In the genomic region with DNA sequence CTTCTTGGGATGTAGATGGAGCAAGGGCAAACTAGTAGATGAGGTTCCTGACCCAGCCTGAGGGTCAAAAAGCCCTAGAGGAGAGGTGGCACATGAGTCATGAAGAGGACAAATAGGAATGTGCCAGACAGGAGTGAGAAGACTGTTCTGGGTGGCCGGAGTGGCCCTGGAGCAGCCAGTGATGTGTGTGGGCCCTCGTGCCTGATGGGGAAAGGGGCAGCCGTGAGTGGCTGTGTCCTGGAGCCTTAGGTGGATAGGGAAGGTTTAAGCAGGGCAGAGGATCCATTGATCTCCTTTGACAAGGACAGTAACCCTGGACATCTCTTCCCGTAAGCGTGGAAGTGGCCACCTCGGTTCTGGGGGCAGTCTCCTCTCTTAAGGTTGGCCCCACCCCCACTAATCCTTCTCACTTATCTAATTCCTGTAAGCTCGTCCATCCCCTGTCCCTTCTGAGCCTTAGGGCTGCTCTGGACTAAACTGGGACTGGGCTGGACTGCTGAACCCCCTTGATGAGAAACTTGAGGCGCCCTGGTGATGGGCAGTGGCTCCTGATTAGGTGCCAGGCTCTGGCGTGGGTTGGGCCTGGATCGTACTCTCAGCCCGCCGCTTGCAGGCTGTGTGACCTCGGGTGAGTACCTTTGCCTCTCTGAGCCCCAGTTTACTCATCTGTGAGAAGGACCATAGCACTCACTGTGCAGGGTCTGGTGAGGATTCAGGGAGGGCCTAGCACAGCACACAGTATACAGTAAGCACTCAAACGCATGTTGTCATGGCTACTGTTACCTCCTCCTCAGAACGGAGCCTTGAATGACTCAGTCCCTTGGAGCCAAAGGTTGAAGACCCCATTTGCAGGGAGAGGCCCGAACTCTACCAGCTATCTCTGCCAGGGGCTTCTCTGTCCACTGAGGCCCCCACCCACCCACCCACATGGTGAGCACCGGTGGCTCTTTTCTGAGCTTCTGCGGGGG, we compare ENCODE assay signal across 21 cellular contexts. TPM values are rescaled to one million over a fixed set of nuclear protein-coding genes. Genes with fewer than 3 reads are reported as not detected.
A peak's percentile ranks its signal among the peaks of the same experiment; 100 is the strongest.
DNase-seq lines count a peak whose midpoint lies in the region; ATAC-seq and TF ChIP-seq lines count a peak whose summit lies in the region.
"Had no signal": no experiment of that assay in that cellular context is flagged by ENCODE, and none has a peak within 500 bp of the region (broad histone marks: within the 10 kb centered on the region; RNA-seq: fewer than 3 reads in every experiment).

No MANE protein-coding gene starts in this region.

- H3K27me3 ChIP-seq in iPS-18a (ENCODE audit: control insufficient read depth, insufficient read depth, low read length) (peaks cover 44% of the 10 kb centered on the region), gastrocnemius medialis (no peaks in the 10 kb centered on the region)
- H3K27me3 ChIP-seq: Peyer's patch had no signal

- TF ChIP-seq CTCF in WTC11 (IDR thresholded peaks at IDR 0.05) (no peak), gastrocnemius medialis (IDR thresholded peaks at IDR 0.05 in 4 of 5, conservative IDR thresholded peaks at IDR 0.05 in 1 of 5) (no peak)

- no peaks in the 10 kb centered on the region for H3K9me3 ChIP-seq in iPS-18a (ENCODE audit: control insufficient read depth, low read depth, low read length)
- no peaks in the 10 kb centered on the region for H3K9me3 ChIP-seq in gastrocnemius medialis
- H3K9me3 ChIP-seq: Peyer's patch, spleen had no signal

- H3K36me3 ChIP-seq in iPS-18a (ENCODE audit: control insufficient read depth, low read depth, low read length), result no peaks in the 10 kb centered on the region
- H3K36me3 ChIP-seq in gastrocnemius medialis, result no peaks in the 10 kb centered on the region
- H3K36me3 ChIP-seq: Peyer's patch, spleen had no signal

- H3K4me1 Mint-ChIP-seq in WTC11, result peaks cover 29% of the 10 kb centered on the region

- H3K36me3 Mint-ChIP-seq in WTC11, result no peaks in the 10 kb centered on the region
- H3K36me3 Mint-ChIP-seq: activated CD4-positive, alpha-beta memory T cell treated with anti-CD3 and anti-CD28 coated beads for 36 hours had no signal

- H3K27ac ChIP-seq in iPS-18a (ENCODE audit: low read length), result no peak overlapping the region
- H3K27ac ChIP-seq in gastrocnemius medialis, result peak overlapping the region in 1 of 4 donors; percentile 88

- peaks cover 41% of the 10 kb centered on the region for H3K27me3 Mint-ChIP-seq in WTC11 (ENCODE audit: low read depth)

- ATAC-seq in WTC11 (no peak), GM19351 (IDR thresholded peaks at IDR 0.05; ENCODE audit: unreplicated experiment) (no peak), gastrocnemius medialis (no peak)
- ATAC-seq: stimulated activated naive CD8-positive, alpha-beta T cell treated with anti-CD3 and anti-CD28 coated beads, Interleukin-15, Interleukin-2, amounts not matched to agents 100 U/mL and 50 U/mL, for 24 hours had no signal

- no peak overlapping the region for H3K9ac ChIP-seq in iPS-18a (ENCODE audit: low read length)

- in situ Hi-C loops in gastrocnemius medialis (cut with MboI; ENCODE audit: low sequenced_read_pairs in 4 of 4), result no loop called here

- H3K4me3 ChIP-seq in iPS-18a (ENCODE audit: low read length) (peak overlapping the region; percentile 11), gastrocnemius medialis (no peak overlapping the region)
- H3K4me3 ChIP-seq: Peyer's patch had no signal

- TF ChIP-seq POLR2A in gastrocnemius medialis (IDR thresholded peaks at IDR 0.05), result no peak

- DNase-seq in DMS53 (lab: John Stamatoyannopoulos, UW) (peak; percentile 44), DMS53 treated with DMSO at 0.1 percent for 48 hours (lab: John Stamatoyannopoulos, UW; ENCODE audit: unreplicated experiment) (no peak), WTC11 (ENCODE audit: low spot score) (no peak), retina (peak; percentile 35), gastrocnemius medialis (no peak), DMS 273 treated with DMSO at 0.1 percent for 48 hours (lab: John Stamatoyannopoulos, UW) (no peak)
- DNase-seq: 8988T; activated CD4-positive, alpha-beta memory T cell treated with anti-CD3 and anti-CD28 coated beads for 36 hours; activated gamma-delta T cell; cortex of kidney; NCI-H1092; NCI-H2029; NCI-H510A; Peyer's patch; spleen; stimulated activated CD4-positive, alpha-beta T cell treated with anti-CD3 and anti-CD28 coated beads, Interleukin-4, amount 100 ng/mL, for 24 hours; stimulated activated naive CD8-positive, alpha-beta T cell treated with anti-CD3 and anti-CD28 coated beads, Interleukin-15, Interleukin-2, amounts not matched to agents 100 U/mL and 50 U/mL, for 24 hours had no signal

- H3K4me3 Mint-ChIP-seq in WTC11, result peak overlapping the region; percentile 17; the same call in 1 of the 2 replicates
- H3K4me3 Mint-ChIP-seq: activated CD4-positive, alpha-beta memory T cell treated with anti-CD3 and anti-CD28 coated beads for 36 hours; B cell; T-helper 2 cell treated with Interferon-gamma antibody and Interleukin-4, amounts not matched to agents 5 μg/mL and 100 μg/mL, for 36 hours had no signal

- intact Hi-C loops in gastrocnemius medialis (cut with DNase I; ENCODE audit: low total_unique reads), result loop anchor here (10.0 kb wide), 2 partner anchors 167 to 1027 kb away; partner anchors contain the start of genes GLTP and PPP1CC

- POLR2A ChIA-PET in WTC11 (lab: Charles Lee), result no interaction called here

- no peak overlapping the region for H3K27ac Mint-ChIP-seq in WTC11
- H3K27ac Mint-ChIP-seq: activated CD4-positive, alpha-beta memory T cell treated with anti-CD3 and anti-CD28 coated beads for 36 hours; B cell; T-helper 2 cell treated with Interferon-gamma antibody and Interleukin-4, amounts not matched to agents 5 μg/mL and 100 μg/mL, for 36 hours had no signal

- no peaks in the 10 kb centered on the region for H3K9me3 Mint-ChIP-seq in WTC11
- H3K9me3 Mint-ChIP-seq: activated CD4-positive, alpha-beta memory T cell treated with anti-CD3 and anti-CD28 coated beads for 36 hours; T-helper 2 cell treated with Interferon-gamma antibody and Interleukin-4, amounts not matched to agents 5 μg/mL and 100 μg/mL, for 36 hours had no signal

- H3K4me1 ChIP-seq in iPS-18a (ENCODE audit: control insufficient read depth, low read depth, low read length) (peaks cover 17% of the 10 kb centered on the region), gastrocnemius medialis (peaks cover 61 to 64% of the 10 kb centered on the region in 2 donors)

- CTCF ChIA-PET in WTC11 (lab: Charles Lee), result interaction anchor here (0.6 to 4.1 kb wide), 21 partner anchors 8 to 198 kb away, joined by 3 to 50 read pairs (median 5); no protein-coding TSS in a partner anchor

TF ChIP-seq in WTC11, 78 proteins besides CTCF, POLR2A, EP300 and RAD21 (continues in another document):
- no peak for TF ChIP-seq EMX1 (CRISPR knock-in tag; IDR thresholded peaks at IDR 0.05)
- TF ChIP-seq, protein P1, sequence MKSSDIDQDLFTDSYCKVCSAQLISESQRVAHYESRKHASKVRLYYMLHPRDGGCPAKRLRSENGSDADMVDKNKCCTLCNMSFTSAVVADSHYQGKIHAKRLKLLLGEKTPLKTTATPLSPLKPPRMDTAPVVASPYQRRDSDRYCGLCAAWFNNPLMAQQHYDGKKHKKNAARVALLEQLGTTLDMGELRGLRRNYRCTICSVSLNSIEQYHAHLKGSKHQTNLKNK (CRISPR knock-in tag; IDR thresholded peaks at IDR 0.05), result no peak
- TF ChIP-seq, protein P2, sequence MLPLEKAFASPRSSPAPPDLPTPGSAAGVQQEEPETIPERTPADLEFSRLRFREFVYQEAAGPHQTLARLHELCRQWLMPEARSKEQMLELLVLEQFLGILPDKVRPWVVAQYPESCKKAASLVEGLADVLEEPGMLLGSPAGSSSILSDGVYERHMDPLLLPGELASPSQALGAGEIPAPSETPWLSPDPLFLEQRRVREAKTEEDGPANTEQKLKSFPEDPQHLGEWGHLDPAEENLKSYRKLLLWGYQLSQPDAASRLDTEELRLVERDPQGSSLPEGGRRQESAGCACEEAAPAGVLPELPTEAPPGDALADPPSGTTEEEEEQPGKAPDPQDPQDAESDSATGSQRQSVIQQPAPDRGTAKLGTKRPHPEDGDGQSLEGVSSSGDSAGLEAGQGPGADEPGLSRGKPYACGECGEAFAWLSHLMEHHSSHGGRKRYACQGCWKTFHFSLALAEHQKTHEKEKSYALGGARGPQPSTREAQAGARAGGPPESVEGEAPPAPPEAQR (CRISPR knock-in tag; IDR thresholded peaks at IDR 0.05), result no peak
- no peak for TF ChIP-seq MXD4 (CRISPR knock-in tag; IDR thresholded peaks at IDR 0.05; ENCODE audit: borderline replicate concordance)
- no peak for TF ChIP-seq TEAD4 (CRISPR knock-in tag; IDR thresholded peaks at IDR 0.05)
- no peak for TF ChIP-seq ZNF423 (CRISPR knock-in tag; IDR thresholded peaks at IDR 0.05)
- no peak for TF ChIP-seq IRF2 (CRISPR knock-in tag; IDR thresholded peaks at IDR 0.05; ENCODE audit: borderline replicate concordance, low read depth)
- no peak for TF ChIP-seq JUN (CRISPR knock-in tag; IDR thresholded peaks at IDR 0.05)
- TF ChIP-seq GTF2I (CRISPR knock-in tag; conservative IDR thresholded peaks at IDR 0.05), result no peak

RNA-seq across cellular contexts. Expression of gene FAM222A, which starts 4.0 kb away (rescaled TPM):
- total RNA-seq in WTC11 (2021) (1.3 to 1.6 TPM (median 1.6 TPM) in 3 replicates), gastrocnemius medialis (10 to 100 TPM in 2 of 4 donors, 1 to 10 TPM in 2; 7.0 to 24.3 (median 13.5) TPM)

Comparison
In these comparisons a context has a peak if more than half of its experiments do, and no peak if none do; other contexts are left out.
1. DNase-seq: peak in DMS53 (single experiment) and retina (single experiment); none in DMS53 treated with DMSO at 0.1 percent for 48 hours (single experiment), WTC11 (single experiment), gastrocnemius medialis (0 of 2) and DMS 273 treated with DMSO at 0.1 percent for 48 hours (single experiment).